17 cellular contexts compared by ENCODE assay signal in the genomic region with DNA sequence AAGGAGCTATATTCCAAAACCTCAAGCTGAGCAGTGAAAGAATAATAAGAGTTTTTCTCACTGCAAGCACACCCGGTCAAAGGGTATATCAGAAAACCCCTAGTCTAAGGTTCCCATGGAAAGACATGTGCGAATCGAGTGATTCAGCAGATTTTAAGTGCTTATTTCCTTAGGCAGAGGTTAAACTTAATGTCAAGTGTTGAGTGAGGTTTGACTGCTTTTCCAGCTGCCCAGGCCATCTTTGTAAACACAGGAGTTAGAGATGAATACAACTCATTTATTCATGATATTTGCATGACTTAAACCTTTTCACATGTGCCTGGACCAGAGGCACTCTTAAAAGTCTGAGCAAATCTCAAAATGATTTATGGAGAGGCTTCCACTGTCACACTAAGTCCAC.
A peak's percentile ranks its signal among the peaks of the same experiment; 100 is the strongest.
DNase-seq lines count a peak whose midpoint lies in the region; ATAC-seq and TF ChIP-seq lines count a peak whose summit lies in the region.
"Had no signal": no experiment of that assay in that cellular context is flagged by ENCODE, and none has a peak within 500 bp of the region (broad histone marks: within the 10 kb centered on the region; RNA-seq: fewer than 3 reads in every experiment).

No MANE protein-coding gene starts in this region.

- H3K27me3 ChIP-seq in HUES64 (ENCODE audit: insufficient read depth, low read length): no peaks in the 10 kb centered on the region
- no peaks in the 10 kb centered on the region for H3K27me3 ChIP-seq in neural progenitor cell
- H3K27me3 ChIP-seq: upper lobe of right lung had no signal

- H3K36me3 Mint-ChIP-seq in chondrocyte (ENCODE audit: low read depth) (no peaks in the 10 kb centered on the region), neural progenitor cell (no peaks in the 10 kb centered on the region)
- H3K36me3 Mint-ChIP-seq in activated T-cell treated with anti-CD3 and anti-CD28 coated beads, Interleukin-2, amount 50 U/mL, for 72 hours (ENCODE audit: insufficient read depth in 2 of 2): no peaks in the 10 kb centered on the region
- H3K36me3 Mint-ChIP-seq: activated naive CD8-positive, alpha-beta T cell had no signal

- DNase-seq in Caki2 (ENCODE audit: low read depth) (peak; percentile 57), chondrocyte (ENCODE audit: low spot score) (no peak), neural progenitor cell (ENCODE audit: low spot score) (no peak), 8988T (no peak), caudate nucleus (lab: John Stamatoyannopoulos, UW) (no peak), NCI-H187 treated with DMSO at 0.1 percent for 48 hours (lab: John Stamatoyannopoulos, UW) (no peak)
- DNase-seq in activated T-cell treated with anti-CD3 and anti-CD28 coated beads, Interleukin-2, amount 50 U/mL, for 72 hours: no peak
- DNase-seq: ACHN; activated T-cell treated with anti-CD3 and anti-CD28 coated beads, Interleukin-2, amount 50 U/mL, for 48 hours; CD4-positive, alpha-beta T cell; MV-4-11; NCI-H2029 treated with DMSO at 0.1 percent for 48 hours; stimulated activated naive CD8-positive, alpha-beta T cell treated with anti-CD3 and anti-CD28 coated beads, Interleukin-15, Interleukin-2, amounts not matched to agents 100 U/mL and 50 U/mL, for 24 hours; upper lobe of right lung had no signal

- no peak overlapping the region for H3K4me3 ChIP-seq in HUES64 (ENCODE audit: low read length)
- H3K4me3 ChIP-seq in neural progenitor cell: no peak overlapping the region
- H3K4me3 ChIP-seq: upper lobe of right lung had no signal

- H3K27ac Mint-ChIP-seq in chondrocyte (ENCODE audit: unreplicated experiment): peak overlapping the region; percentile 59
- H3K27ac Mint-ChIP-seq in neural progenitor cell: no peak overlapping the region
- H3K27ac Mint-ChIP-seq in activated T-cell treated with anti-CD3 and anti-CD28 coated beads, Interleukin-2, amount 50 U/mL, for 72 hours: no peak overlapping the region
- H3K27ac Mint-ChIP-seq: activated naive CD8-positive, alpha-beta T cell; CD4-positive, alpha-beta T cell had no signal

- H3K9me3 ChIP-seq in HUES64 (ENCODE audit: insufficient read depth, low read depth, low read length) (no peaks in the 10 kb centered on the region), neural progenitor cell (ENCODE audit: low read depth) (no peaks in the 10 kb centered on the region)
- H3K9me3 ChIP-seq: upper lobe of right lung had no signal

- H3K4me1 ChIP-seq in HUES64 (ENCODE audit: insufficient read depth, low read length) (peaks cover 33% of the 10 kb centered on the region), neural progenitor cell (peaks cover 35% of the 10 kb centered on the region)
- H3K4me1 ChIP-seq: upper lobe of right lung had no signal

- ATAC-seq in activated T-cell treated with anti-CD3 and anti-CD28 coated beads, Interleukin-2, amount 50 U/mL, for 72 hours (replicated peaks in 1 of 2): no peak
- ATAC-seq: left lobe of liver; stimulated activated naive CD8-positive, alpha-beta T cell treated with anti-CD3 and anti-CD28 coated beads, Interleukin-15, Interleukin-2, amounts not matched to agents 100 U/mL and 50 U/mL, for 24 hours; upper lobe of right lung had no signal

- H3K27ac ChIP-seq in HUES64 (ENCODE audit: low read depth, low read length) (peak overlapping the region; percentile 3; the same call in 1 of the 2 replicates), neural progenitor cell (no peak overlapping the region), caudate nucleus (ENCODE audit: low read depth, low read length) (no peak overlapping the region)
- H3K27ac ChIP-seq: upper lobe of right lung had no signal

- peak overlapping the region; percentile 46 for H2AFZ ChIP-seq in neural progenitor cell (replicated peaks)

- WGBS in HUES64: 81% methylated on average over 3 of the region's 3 CpGs

- in situ Hi-C loops in Caki2 (cut with HindIII; ENCODE audit: low pct_unique_long_range_greater_than_20kb, low sequenced_read_pairs): no loop called here

- no peak overlapping the region for H3K4me2 ChIP-seq in neural progenitor cell

- no peaks in the 10 kb centered on the region for H3K36me3 ChIP-seq in HUES64 (ENCODE audit: insufficient read depth, low read length)
- H3K36me3 ChIP-seq in neural progenitor cell: no peaks in the 10 kb centered on the region
- H3K36me3 ChIP-seq: upper lobe of right lung had no signal

- H3K27me3 Mint-ChIP-seq in chondrocyte (ENCODE audit: low read depth) (no peaks in the 10 kb centered on the region), neural progenitor cell (ENCODE audit: insufficient read depth, low read depth) (no peaks in the 10 kb centered on the region)
- peaks cover 14% of the 10 kb centered on the region for H3K27me3 Mint-ChIP-seq in activated T-cell treated with anti-CD3 and anti-CD28 coated beads, Interleukin-2, amount 50 U/mL, for 72 hours (ENCODE audit: low read depth)

- peaks cover 44% of the 10 kb centered on the region for H3K4me1 Mint-ChIP-seq in chondrocyte (ENCODE audit: low read depth)
- H3K4me1 Mint-ChIP-seq in neural progenitor cell: peaks cover 25% of the 10 kb centered on the region
- no peaks in the 10 kb centered on the region for H3K4me1 Mint-ChIP-seq in activated T-cell treated with anti-CD3 and anti-CD28 coated beads, Interleukin-2, amount 50 U/mL, for 72 hours (ENCODE audit: low read depth)

- H3K9me3 Mint-ChIP-seq in chondrocyte (ENCODE audit: low read depth) (no peaks in the 10 kb centered on the region), neural progenitor cell (no peaks in the 10 kb centered on the region)
- no peaks in the 10 kb centered on the region for H3K9me3 Mint-ChIP-seq in activated T-cell treated with anti-CD3 and anti-CD28 coated beads, Interleukin-2, amount 50 U/mL, for 72 hours
- H3K9me3 Mint-ChIP-seq: CD4-positive, alpha-beta T cell had no signal

- H4K20me1 ChIP-seq in neural progenitor cell (ENCODE audit: low read depth): no peaks in the 10 kb centered on the region

- no peak overlapping the region for H3K4me3 Mint-ChIP-seq in chondrocyte (ENCODE audit: unreplicated experiment)
- H3K4me3 Mint-ChIP-seq in neural progenitor cell: no peak overlapping the region
- H3K4me3 Mint-ChIP-seq in activated T-cell treated with anti-CD3 and anti-CD28 coated beads, Interleukin-2, amount 50 U/mL, for 72 hours: no peak overlapping the region
- H3K4me3 Mint-ChIP-seq: activated naive CD8-positive, alpha-beta T cell; CD4-positive, alpha-beta T cell had no signal

- peaks cover 18% of the 10 kb centered on the region for H3F3A ChIP-seq in neural progenitor cell (ENCODE audit: low read depth)

- H3K9ac ChIP-seq in HUES64 (ENCODE audit: low read depth, low read length) (no peak overlapping the region), neural progenitor cell (no peak overlapping the region)

- TF ChIP-seq CTCF in chondrocyte (IDR thresholded peaks at IDR 0.05): no peak
- TF ChIP-seq CTCF in neural progenitor cell (IDR thresholded peaks at IDR 0.05): no peak

- H3K79me2 ChIP-seq in neural progenitor cell (ENCODE audit: low read depth): no peaks in the 10 kb centered on the region
